In the genomic region with DNA sequence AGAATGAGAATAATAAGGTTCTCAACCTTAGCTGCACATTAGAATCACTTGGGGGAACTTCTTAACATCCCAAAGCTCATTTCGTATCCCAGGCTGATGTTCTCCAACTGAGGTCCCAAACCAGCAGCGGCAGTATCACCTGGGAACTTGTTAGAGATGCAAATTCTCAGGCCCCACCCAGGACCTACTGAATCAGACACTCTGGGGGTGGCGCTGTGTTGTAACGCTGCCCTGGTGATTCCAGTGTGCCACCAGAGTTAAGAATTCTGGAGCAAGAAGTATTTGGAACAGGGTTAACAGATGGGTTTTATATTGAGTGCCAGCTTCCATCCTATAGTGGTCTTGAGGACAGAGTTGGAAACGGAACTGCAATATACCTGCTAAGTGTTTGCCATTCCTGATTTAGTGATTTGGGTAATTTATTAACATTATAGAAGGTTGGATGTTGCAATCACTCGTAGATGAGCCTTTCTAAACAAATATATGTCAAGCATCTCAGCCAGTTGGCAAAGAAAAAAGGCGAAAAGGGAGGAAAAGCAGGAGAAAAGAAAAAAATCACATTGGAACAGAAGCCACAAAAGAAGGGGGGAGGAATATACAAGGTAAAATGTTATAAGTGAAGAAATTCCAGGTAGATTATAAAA, we compare ENCODE assay signal across 1 cellular context.
TF ChIP-seq lines count a peak whose summit lies in the region.

No MANE protein-coding gene starts in this region.

TF ChIP-seq in H1, 55 proteins besides CTCF, POLR2A, EP300 and RAD21:
- TF ChIP-seq NRF1 (IDR thresholded peaks at IDR 0.05; ENCODE audit: low read depth, low read length) (no peak), SIRT6 (IDR thresholded peaks at IDR 0.05; ENCODE audit: low read length) (no peak), KDM4A (IDR thresholded peaks at IDR 0.05; ENCODE audit: low read depth, low read length, severe bottlenecking) (no peak), CBX8 (IDR thresholded peaks at IDR 0.05; ENCODE audit: borderline replicate concordance, low read depth, low read length) (no peak), POU5F1 (IDR thresholded peaks at IDR 0.05; ENCODE audit: low read depth, low read length) (no peak), HDAC2 (IDR thresholded peaks at IDR 0.05; ENCODE audit: borderline replicate concordance in 1 of 2, low read depth in 2 of 2, low read length in 2 of 2) (no peak), BACH1 (IDR thresholded peaks at IDR 0.05; ENCODE audit: low read length) (no peak), SP2 (IDR thresholded peaks at IDR 0.05; ENCODE audit: low read length) (no peak), NANOG (IDR thresholded peaks at IDR 0.05; ENCODE audit: insufficient read depth, low read depth, low read length, poor library complexity, severe bottlenecking) (no peak), GABPA (IDR thresholded peaks at IDR 0.05; ENCODE audit: borderline replicate concordance, insufficient read depth, low read length) (no peak), CTBP2 (IDR thresholded peaks at IDR 0.05; ENCODE audit: borderline replicate concordance, insufficient read depth, insufficient read length, low read length) (no peak), PHF8 (conservative IDR thresholded peaks at IDR 0.05; ENCODE audit: low read depth, low read length) (no peak), EGR1 (IDR thresholded peaks at IDR 0.05; ENCODE audit: borderline replicate concordance, low read depth, low read length) (no peak), TEAD4 (IDR thresholded peaks at IDR 0.05; ENCODE audit: low read depth, low read length) (no peak)
- TF ChIP-seq, protein P1, sequence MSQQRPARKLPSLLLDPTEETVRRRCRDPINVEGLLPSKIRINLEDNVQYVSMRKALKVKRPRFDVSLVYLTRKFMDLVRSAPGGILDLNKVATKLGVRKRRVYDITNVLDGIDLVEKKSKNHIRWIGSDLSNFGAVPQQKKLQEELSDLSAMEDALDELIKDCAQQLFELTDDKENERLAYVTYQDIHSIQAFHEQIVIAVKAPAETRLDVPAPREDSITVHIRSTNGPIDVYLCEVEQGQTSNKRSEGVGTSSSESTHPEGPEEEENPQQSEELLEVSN (IDR thresholded peaks at IDR 0.05), result no peak
- TF ChIP-seq, protein P2, sequence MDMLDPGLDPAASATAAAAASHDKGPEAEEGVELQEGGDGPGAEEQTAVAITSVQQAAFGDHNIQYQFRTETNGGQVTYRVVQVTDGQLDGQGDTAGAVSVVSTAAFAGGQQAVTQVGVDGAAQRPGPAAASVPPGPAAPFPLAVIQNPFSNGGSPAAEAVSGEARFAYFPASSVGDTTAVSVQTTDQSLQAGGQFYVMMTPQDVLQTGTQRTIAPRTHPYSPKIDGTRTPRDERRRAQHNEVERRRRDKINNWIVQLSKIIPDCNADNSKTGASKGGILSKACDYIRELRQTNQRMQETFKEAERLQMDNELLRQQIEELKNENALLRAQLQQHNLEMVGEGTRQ (IDR thresholded peaks at IDR 0.05; ENCODE audit: low read length), result no peak
- TF ChIP-seq, protein P3, sequence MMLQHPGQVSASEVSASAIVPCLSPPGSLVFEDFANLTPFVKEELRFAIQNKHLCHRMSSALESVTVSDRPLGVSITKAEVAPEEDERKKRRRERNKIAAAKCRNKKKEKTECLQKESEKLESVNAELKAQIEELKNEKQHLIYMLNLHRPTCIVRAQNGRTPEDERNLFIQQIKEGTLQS (IDR thresholded peaks at IDR 0.05; ENCODE audit: insufficient read depth, low read depth, low read length), result no peak
